ENCODE assay signal across 1 cellular context in genomic region chr2:218395090-218395444, GRCh38.
TF ChIP-seq lines count a peak whose summit lies in the region.

No MANE protein-coding gene starts in this region.

TF ChIP-seq in H1, 55 proteins besides CTCF, POLR2A, EP300 and RAD21:
- TF ChIP-seq ASH2L (IDR thresholded peaks at IDR 0.05; ENCODE audit: low read length), result no peak
- TF ChIP-seq BRCA1 (IDR thresholded peaks at IDR 0.05; ENCODE audit: low read depth, low read length), result no peak
- TF ChIP-seq CHD1 (IDR thresholded peaks at IDR 0.05; ENCODE audit: low read depth, low read length), result no peak
- no peak for TF ChIP-seq NRF1 (IDR thresholded peaks at IDR 0.05; ENCODE audit: low read depth, low read length)
- no peak for TF ChIP-seq FOSL1 (IDR thresholded peaks at IDR 0.05; ENCODE audit: insufficient read depth, low read depth, low read length)
- no peak for TF ChIP-seq JUND (IDR thresholded peaks at IDR 0.05; ENCODE audit: low read length)
- TF ChIP-seq RNF2 (IDR thresholded peaks at IDR 0.05; ENCODE audit: borderline replicate concordance, low read depth, low read length, missing control alignments, poor library complexity, severe bottlenecking), result no peak
- TF ChIP-seq POLR2AphosphoS5 (IDR thresholded peaks at IDR 0.05; ENCODE audit: low read depth, low read length), result no peak
- no peak for TF ChIP-seq SP4 (IDR thresholded peaks at IDR 0.05; ENCODE audit: low read length)
- TF ChIP-seq EZH2 (IDR thresholded peaks at IDR 0.05; ENCODE audit: low read depth, low read length, severe bottlenecking), result no peak
- TF ChIP-seq SP1 (IDR thresholded peaks at IDR 0.05; ENCODE audit: low read depth, low read length), result no peak
- no peak for TF ChIP-seq SIX5 (IDR thresholded peaks at IDR 0.05; ENCODE audit: low read depth, low read length)
- TF ChIP-seq KDM4A (IDR thresholded peaks at IDR 0.05; ENCODE audit: low read depth, low read length, severe bottlenecking), result no peak
- TF ChIP-seq SIRT6 (IDR thresholded peaks at IDR 0.05; ENCODE audit: low read length), result no peak
- no peak for TF ChIP-seq TAF1 (IDR thresholded peaks at IDR 0.05; ENCODE audit: low read depth, low read length)
- no peak for TF ChIP-seq ATF2 (IDR thresholded peaks at IDR 0.05; ENCODE audit: low read length)
- no peak for TF ChIP-seq TAF7 (optimal IDR thresholded peaks at IDR 0.05; ENCODE audit: borderline replicate concordance, low read depth, low read length)
TF ChIP-seq in H1: peak in this region for 0.
